ENCODE assay signal across 1 cellular context in genomic region chr18:24376531-24376930, GRCh38. TPM values are rescaled to one million over a fixed set of nuclear protein-coding genes. Genes with fewer than 3 reads are reported as not detected.
"Had no signal": no experiment of that assay in that cellular context is flagged by ENCODE, and none has a peak within 500 bp of the region (broad histone marks: within the 10 kb centered on the region; RNA-seq: fewer than 3 reads in every experiment).

No MANE protein-coding gene starts in this region.

RNA-seq across cellular contexts. Expression of gene OSBPL1A, which starts 21.1 kb away (rescaled TPM):
- polyA plus RNA-seq: HepG2 had no signal
